Comparison of ENCODE assay signal across 15 cellular contexts in the genomic region with DNA sequence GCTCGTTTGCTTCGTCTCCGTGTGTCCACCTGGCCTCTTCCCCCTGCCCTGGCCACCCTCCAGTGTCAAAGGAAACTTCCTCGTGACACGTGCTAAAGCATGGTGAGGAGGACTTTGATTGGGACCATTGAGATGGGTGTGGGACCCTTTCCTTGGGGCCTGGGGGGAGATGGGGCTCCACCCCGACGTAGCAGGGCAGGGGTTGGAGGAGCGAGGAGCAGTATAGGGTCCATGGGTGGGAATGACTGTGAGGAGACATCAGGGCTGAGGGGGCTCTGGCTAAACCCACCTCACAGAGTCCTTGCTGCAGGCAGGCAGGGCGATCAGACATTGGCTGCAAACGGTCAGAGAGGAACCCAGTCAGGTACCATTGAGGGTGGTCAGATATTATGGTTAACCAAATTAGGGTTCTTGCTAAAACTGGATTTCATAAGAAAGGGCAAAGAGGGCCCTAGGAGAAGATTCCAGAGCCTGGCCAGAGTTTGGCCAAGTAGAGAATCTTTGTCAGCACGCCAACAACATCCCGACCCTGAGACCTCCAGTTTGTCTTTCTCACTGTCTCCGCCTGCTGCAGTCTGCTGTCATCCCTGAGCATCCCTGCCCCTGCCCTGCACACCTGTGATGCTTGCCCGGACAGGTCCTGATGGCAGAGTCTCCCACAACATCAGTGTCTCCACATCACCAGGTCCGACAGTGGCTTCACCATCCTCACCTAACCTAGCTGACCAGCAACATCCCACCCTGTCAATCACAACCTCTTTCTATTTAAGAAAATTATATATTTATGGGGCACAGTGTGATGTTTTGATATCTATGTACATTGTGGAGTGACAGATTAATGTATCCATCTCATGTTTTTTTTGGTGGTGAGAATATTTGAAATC. TPM values are rescaled to one million over a fixed set of nuclear protein-coding genes. Genes with fewer than 3 reads are reported as not detected.
DNase-seq lines count a peak whose midpoint lies in the region; ATAC-seq and TF ChIP-seq lines count a peak whose summit lies in the region.
"Had no signal": no experiment of that assay in that cellular context is flagged by ENCODE, and none has a peak within 500 bp of the region (broad histone marks: within the 10 kb centered on the region; RNA-seq: fewer than 3 reads in every experiment).

No MANE protein-coding gene starts in this region.

- TF ChIP-seq POLR2A in sigmoid colon (IDR thresholded peaks at IDR 0.05), result no peak

- no peaks in the 10 kb centered on the region for H3K9me3 Mint-ChIP-seq in activated naive CD8-positive, alpha-beta T cell treated with anti-CD3 and anti-CD28 coated beads for 36 hours
- no peaks in the 10 kb centered on the region for H3K9me3 Mint-ChIP-seq in activated naive CD8-positive, alpha-beta T cell treated with anti-CD3 and anti-CD28 coated beads, Interleukin-2, amount 50 U/mL, for 24 hours
- H3K9me3 Mint-ChIP-seq in central memory CD8-positive, alpha-beta T cell, result no peaks in the 10 kb centered on the region
- H3K9me3 Mint-ChIP-seq in CD4-positive, alpha-beta memory T cell, result no peaks in the 10 kb centered on the region

- no peaks in the 10 kb centered on the region for H3K27me3 Mint-ChIP-seq in activated naive CD8-positive, alpha-beta T cell treated with anti-CD3 and anti-CD28 coated beads for 36 hours
- no peaks in the 10 kb centered on the region for H3K27me3 Mint-ChIP-seq in activated naive CD8-positive, alpha-beta T cell treated with anti-CD3 and anti-CD28 coated beads, Interleukin-2, amount 50 U/mL, for 24 hours
- H3K27me3 Mint-ChIP-seq in T-helper 17 cell, result no peaks in the 10 kb centered on the region
- no peaks in the 10 kb centered on the region for H3K27me3 Mint-ChIP-seq in central memory CD8-positive, alpha-beta T cell
- H3K27me3 Mint-ChIP-seq in CD4-positive, alpha-beta memory T cell, result no peaks in the 10 kb centered on the region

- no peak for DNase-seq in activated naive CD8-positive, alpha-beta T cell treated with anti-CD3 and anti-CD28 coated beads for 36 hours
- no peak for DNase-seq in activated naive CD8-positive, alpha-beta T cell treated with anti-CD3 and anti-CD28 coated beads, Interleukin-2, amount 50 U/mL, for 24 hours
- DNase-seq in T-helper 17 cell, result no peak
- DNase-seq in central memory CD8-positive, alpha-beta T cell (ENCODE audit: low spot score in 2 of 2), result no peak
- DNase-seq in sigmoid colon, result peak; percentile 51
- no peak for DNase-seq in CD4-positive, alpha-beta memory T cell
- DNase-seq: C1 segment of cervical spinal cord, DND-41, NCI-H1048, NCI-H1436 treated with DMSO at 0.1 percent for 48 hours, NCI-H2029 treated with DMSO at 0.1 percent for 48 hours, NCI-H510A treated with DMSO at 0.1 percent for 48 hours, Peyer's patch, Right ventricle myocardium superior had no signal

- no peak overlapping the region for H3K27ac ChIP-seq in sigmoid colon
- no peak overlapping the region for H3K27ac ChIP-seq in CD4-positive, alpha-beta memory T cell (ENCODE audit: low read depth, low read length)
- H3K27ac ChIP-seq: Peyer's patch had no signal

- no peak for TF ChIP-seq CTCF in sigmoid colon (IDR thresholded peaks at IDR 0.05)

- WGBS in sigmoid colon, 2 donors, result 85 to 91% methylated on average over 15 of the region's 15 CpGs

- H3K4me1 ChIP-seq in sigmoid colon, result peaks cover 0 to 7% (median 6%) of the 10 kb centered on the region in 4 donors
- H3K4me1 ChIP-seq in CD4-positive, alpha-beta memory T cell (ENCODE audit: insufficient read depth, low read length), result peaks cover 10% of the 10 kb centered on the region

- H3K36me3 ChIP-seq in sigmoid colon, result peaks cover 19 to 55% (median 23%) of the 10 kb centered on the region in 4 donors
- peaks cover 36% of the 10 kb centered on the region for H3K36me3 ChIP-seq in CD4-positive, alpha-beta memory T cell (ENCODE audit: insufficient read depth, low read length)

- no peak for ATAC-seq in activated naive CD8-positive, alpha-beta T cell treated with anti-CD3 and anti-CD28 coated beads, Interleukin-2, amount 50 U/mL, for 24 hours
- ATAC-seq in T-helper 17 cell (no peak), HG03520 (IDR thresholded peaks at IDR 0.05; ENCODE audit: unreplicated experiment) (no peak)
- ATAC-seq in central memory CD8-positive, alpha-beta T cell (replicated peaks; ENCODE audit: extremely low read depth, poor library complexity, severe bottlenecking), result no peak

- intact Hi-C loops in sigmoid colon (cut with DNase I), result no loop called here
- intact Hi-C loops in CD4-positive, alpha-beta memory T cell (cut with micrococcal nuclease), result no loop called here

- POLR2A ChIA-PET in CD4-positive, alpha-beta memory T cell (lab: Charles Lee; ENCODE audit: partially characterized antibody), result no interaction called here

- H3K27ac Mint-ChIP-seq in activated naive CD8-positive, alpha-beta T cell treated with anti-CD3 and anti-CD28 coated beads for 36 hours, result peak overlapping the region; percentile 59
- H3K27ac Mint-ChIP-seq in activated naive CD8-positive, alpha-beta T cell treated with anti-CD3 and anti-CD28 coated beads, Interleukin-2, amount 50 U/mL, for 24 hours, result no peak overlapping the region
- peak overlapping the region; percentile 8 for H3K27ac Mint-ChIP-seq in T-helper 17 cell
- H3K27ac Mint-ChIP-seq in central memory CD8-positive, alpha-beta T cell (ENCODE audit: low read depth), result peak overlapping the region; percentile 74
- H3K27ac Mint-ChIP-seq in CD4-positive, alpha-beta memory T cell, result peak overlapping the region in 2 of 7 donors; percentile 22 to 48

- no peak for TF ChIP-seq EP300 in sigmoid colon (IDR thresholded peaks at IDR 0.05)

- peaks cover 29% of the 10 kb centered on the region for H3K36me3 Mint-ChIP-seq in activated naive CD8-positive, alpha-beta T cell treated with anti-CD3 and anti-CD28 coated beads for 36 hours
- peaks cover 27% of the 10 kb centered on the region for H3K36me3 Mint-ChIP-seq in activated naive CD8-positive, alpha-beta T cell treated with anti-CD3 and anti-CD28 coated beads, Interleukin-2, amount 50 U/mL, for 24 hours (ENCODE audit: low read depth)
- peaks cover 21% of the 10 kb centered on the region for H3K36me3 Mint-ChIP-seq in T-helper 17 cell (ENCODE audit: low read depth)
- H3K36me3 Mint-ChIP-seq in central memory CD8-positive, alpha-beta T cell (ENCODE audit: insufficient read depth), result peaks cover 28% of the 10 kb centered on the region
- H3K36me3 Mint-ChIP-seq in CD4-positive, alpha-beta memory T cell, result peaks cover 50 to 67% of the 10 kb centered on the region in 2 donors

- H3K27me3 ChIP-seq in sigmoid colon, result no peaks in the 10 kb centered on the region
- no peaks in the 10 kb centered on the region for H3K27me3 ChIP-seq in CD4-positive, alpha-beta memory T cell (ENCODE audit: insufficient read depth, low read length)
- H3K27me3 ChIP-seq: Peyer's patch had no signal

- H3K4me1 Mint-ChIP-seq in activated naive CD8-positive, alpha-beta T cell treated with anti-CD3 and anti-CD28 coated beads for 36 hours, result peaks cover 21% of the 10 kb centered on the region
- H3K4me1 Mint-ChIP-seq in activated naive CD8-positive, alpha-beta T cell treated with anti-CD3 and anti-CD28 coated beads, Interleukin-2, amount 50 U/mL, for 24 hours, result peaks cover 22% of the 10 kb centered on the region
- peaks cover 23% of the 10 kb centered on the region for H3K4me1 Mint-ChIP-seq in T-helper 17 cell
- peaks cover 13% of the 10 kb centered on the region for H3K4me1 Mint-ChIP-seq in central memory CD8-positive, alpha-beta T cell
- H3K4me1 Mint-ChIP-seq in CD4-positive, alpha-beta memory T cell, result peaks cover 15 to 36% (median 28%) of the 10 kb centered on the region in 4 donors

- H3K4me3 Mint-ChIP-seq in activated naive CD8-positive, alpha-beta T cell treated with anti-CD3 and anti-CD28 coated beads for 36 hours, result no peak overlapping the region
- H3K4me3 Mint-ChIP-seq in activated naive CD8-positive, alpha-beta T cell treated with anti-CD3 and anti-CD28 coated beads, Interleukin-2, amount 50 U/mL, for 24 hours, result no peak overlapping the region
- H3K4me3 Mint-ChIP-seq in T-helper 17 cell, result no peak overlapping the region
- no peak overlapping the region for H3K4me3 Mint-ChIP-seq in central memory CD8-positive, alpha-beta T cell
- no peak overlapping the region for H3K4me3 Mint-ChIP-seq in CD4-positive, alpha-beta memory T cell

- CTCF ChIA-PET in CD4-positive, alpha-beta memory T cell (lab: Charles Lee; ENCODE audit: partially characterized antibody), result no interaction called here

- H3K4me3 ChIP-seq in sigmoid colon, result no peak overlapping the region
- H3K4me3 ChIP-seq in CD4-positive, alpha-beta memory T cell (ENCODE audit: low read length in 2 of 2), result no peak overlapping the region
- H3K4me3 ChIP-seq: Peyer's patch had no signal

- H3K9me3 ChIP-seq in T-helper 17 cell (ENCODE audit: control insufficient read depth, low read length, poor library complexity, severe bottlenecking) (no peaks in the 10 kb centered on the region), sigmoid colon (no peaks in the 10 kb centered on the region)
- H3K9me3 ChIP-seq in CD4-positive, alpha-beta memory T cell (ENCODE audit: control insufficient read depth in 1 of 2, low read length in 2 of 2), result no peaks in the 10 kb centered on the region
- H3K9me3 ChIP-seq: Peyer's patch had no signal

RNA-seq across cellular contexts. Expression of a gene that starts 8.0 kb away (rescaled TPM):
- 100 to 1,000 TPM; 119 to 125 TPM for total RNA-seq in activated naive CD8-positive, alpha-beta T cell treated with anti-CD3 and anti-CD28 coated beads for 36 hours
- total RNA-seq in T-helper 17 cell (10 to 100 TPM; 65.6 to 77.8 TPM), sigmoid colon (10 to 100 TPM; 17.3 to 24.4 (median 22.6) TPM)
- 10 to 100 TPM; 23.4 to 39.8 (median 28.2) TPM for polyA plus RNA-seq in sigmoid colon
- 10 to 100 TPM; 67.4 to 73.4 TPM for total RNA-seq in CD4-positive, alpha-beta memory T cell
- polyA plus RNA-seq in CD4-positive, alpha-beta memory T cell, result 10 to 100 TPM; 15.3 to 46.4 TPM
